In the genomic region with DNA sequence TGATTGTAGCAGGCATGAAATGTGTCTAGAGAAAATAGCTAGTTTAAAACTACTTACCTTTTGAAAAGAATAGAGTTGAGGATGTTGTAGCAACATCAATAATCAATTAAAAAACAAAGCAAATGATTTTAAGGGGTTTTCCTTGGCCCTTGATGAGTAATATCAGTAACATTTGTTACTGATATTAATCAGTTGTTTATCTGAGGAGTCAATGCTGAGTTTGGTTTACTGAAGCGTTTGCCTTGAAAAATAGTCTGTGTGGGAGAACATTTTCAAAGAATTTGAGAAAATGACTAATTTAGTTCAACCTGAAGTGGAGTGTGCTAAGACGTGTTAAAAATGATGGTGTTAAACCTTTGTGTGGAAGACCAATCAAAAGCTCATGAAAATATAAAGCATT, we compare ENCODE assay signal across 18 cellular contexts. TPM values are rescaled to one million over a fixed set of nuclear protein-coding genes. Genes with fewer than 3 reads are reported as not detected.
DNase-seq lines count a peak whose midpoint lies in the region; ATAC-seq and TF ChIP-seq lines count a peak whose summit lies in the region.
"Had no signal": no experiment of that assay in that cellular context is flagged by ENCODE, and none has a peak within 500 bp of the region (broad histone marks: within the 10 kb centered on the region; RNA-seq: fewer than 3 reads in every experiment).

No MANE protein-coding gene starts in this region.

- H3K27me3 ChIP-seq in BE2C, result no peaks in the 10 kb centered on the region
- H3K27me3 ChIP-seq: pancreas had no signal

- peaks cover 7% of the 10 kb centered on the region for H3K4me1 Mint-ChIP-seq in T-helper 1 cell treated with Interleukin-12 subunit alpha and Interleukin-12 subunit beta and Interleukin-4 antibody, amounts not matched to agents 30 μg/mL and 1 μg/mL, for 36 hours (ENCODE audit: low read depth)
- H3K4me1 Mint-ChIP-seq: activated naive CD8-positive, alpha-beta T cell treated with anti-CD3 and anti-CD28 coated beads for 36 hours; CD14-positive monocyte had no signal

- DNase-seq in BE2C (no peak), NCI-H748 treated with DMSO at 0.1 percent for 48 hours (lab: John Stamatoyannopoulos, UW) (no peak), occipital lobe (lab: John Stamatoyannopoulos, UW) (no peak)
- DNase-seq: activated naive CD8-positive, alpha-beta T cell treated with anti-CD3 and anti-CD28 coated beads for 36 hours; central memory CD4-positive, alpha-beta T cell; islet precursor cell; OCI-M1; pancreas had no signal

- ATAC-seq in GM18907 (IDR thresholded peaks at IDR 0.05; ENCODE audit: unreplicated experiment) (peak; percentile 86), GM21515 (IDR thresholded peaks at IDR 0.05; ENCODE audit: unreplicated experiment) (peak; percentile 61), HG03039 (IDR thresholded peaks at IDR 0.05; ENCODE audit: unreplicated experiment) (peak; percentile 73)
- ATAC-seq: pancreas, SK-N-SH treated with all-trans-retinoic acid at 6 μM for 48 hours had no signal

- no peaks in the 10 kb centered on the region for H3K9me3 ChIP-seq in BE2C
- H3K9me3 ChIP-seq: HAP-1, pancreas had no signal

- H3K9me3 Mint-ChIP-seq in T-helper 1 cell treated with Interleukin-12 subunit alpha and Interleukin-12 subunit beta and Interleukin-4 antibody, amounts not matched to agents 30 μg/mL and 1 μg/mL, for 36 hours, result no peaks in the 10 kb centered on the region
- H3K9me3 Mint-ChIP-seq: activated naive CD8-positive, alpha-beta T cell treated with anti-CD3 and anti-CD28 coated beads for 36 hours had no signal

- no peaks in the 10 kb centered on the region for H3K4me1 ChIP-seq in BE2C
- H3K4me1 ChIP-seq: HAP-1, pancreas had no signal

- H3K27me3 Mint-ChIP-seq in T-helper 1 cell treated with Interleukin-12 subunit alpha and Interleukin-12 subunit beta and Interleukin-4 antibody, amounts not matched to agents 30 μg/mL and 1 μg/mL, for 36 hours (ENCODE audit: low read depth), result peaks cover 9% of the 10 kb centered on the region

- TF ChIP-seq CTCF in BE2C (IDR thresholded peaks at IDR 0.05; ENCODE audit: low read depth, low read length), result no peak

- no peak overlapping the region for H3K4me3 ChIP-seq in BE2C (ENCODE audit: low read depth, low read length)
- H3K4me3 ChIP-seq: HAP-1, pancreas had no signal

- H3K36me3 ChIP-seq in BE2C, result no peaks in the 10 kb centered on the region
- H3K36me3 ChIP-seq: HAP-1, pancreas had no signal

- no peak overlapping the region for H3K4me3 Mint-ChIP-seq in T-helper 1 cell treated with Interleukin-12 subunit alpha and Interleukin-12 subunit beta and Interleukin-4 antibody, amounts not matched to agents 30 μg/mL and 1 μg/mL, for 36 hours
- H3K4me3 Mint-ChIP-seq: activated naive CD8-positive, alpha-beta T cell treated with anti-CD3 and anti-CD28 coated beads for 36 hours; CD14-positive monocyte had no signal

- H3K36me3 Mint-ChIP-seq in T-helper 1 cell treated with Interleukin-12 subunit alpha and Interleukin-12 subunit beta and Interleukin-4 antibody, amounts not matched to agents 30 μg/mL and 1 μg/mL, for 36 hours (ENCODE audit: low read depth), result no peaks in the 10 kb centered on the region
- H3K36me3 Mint-ChIP-seq: activated naive CD8-positive, alpha-beta T cell treated with anti-CD3 and anti-CD28 coated beads for 36 hours; CD14-positive monocyte had no signal

- peak overlapping the region; percentile 67 for H3K27ac Mint-ChIP-seq in T-helper 1 cell treated with Interleukin-12 subunit alpha and Interleukin-12 subunit beta and Interleukin-4 antibody, amounts not matched to agents 30 μg/mL and 1 μg/mL, for 36 hours
- H3K27ac Mint-ChIP-seq: activated naive CD8-positive, alpha-beta T cell treated with anti-CD3 and anti-CD28 coated beads for 36 hours had no signal

RNA-seq across cellular contexts. Expression of gene PTH2R, which starts 9.3 kb away (rescaled TPM):
- polyA plus RNA-seq in BE2C (2012; ENCODE audit: insufficient read depth, insufficient read length, low read depth), result 0.40 TPM
- 1.4 TPM for total RNA-seq in occipital lobe
- total RNA-seq: glomerular endothelial cell, HT1080, MCF 10A had no signal
